In the genomic region with DNA sequence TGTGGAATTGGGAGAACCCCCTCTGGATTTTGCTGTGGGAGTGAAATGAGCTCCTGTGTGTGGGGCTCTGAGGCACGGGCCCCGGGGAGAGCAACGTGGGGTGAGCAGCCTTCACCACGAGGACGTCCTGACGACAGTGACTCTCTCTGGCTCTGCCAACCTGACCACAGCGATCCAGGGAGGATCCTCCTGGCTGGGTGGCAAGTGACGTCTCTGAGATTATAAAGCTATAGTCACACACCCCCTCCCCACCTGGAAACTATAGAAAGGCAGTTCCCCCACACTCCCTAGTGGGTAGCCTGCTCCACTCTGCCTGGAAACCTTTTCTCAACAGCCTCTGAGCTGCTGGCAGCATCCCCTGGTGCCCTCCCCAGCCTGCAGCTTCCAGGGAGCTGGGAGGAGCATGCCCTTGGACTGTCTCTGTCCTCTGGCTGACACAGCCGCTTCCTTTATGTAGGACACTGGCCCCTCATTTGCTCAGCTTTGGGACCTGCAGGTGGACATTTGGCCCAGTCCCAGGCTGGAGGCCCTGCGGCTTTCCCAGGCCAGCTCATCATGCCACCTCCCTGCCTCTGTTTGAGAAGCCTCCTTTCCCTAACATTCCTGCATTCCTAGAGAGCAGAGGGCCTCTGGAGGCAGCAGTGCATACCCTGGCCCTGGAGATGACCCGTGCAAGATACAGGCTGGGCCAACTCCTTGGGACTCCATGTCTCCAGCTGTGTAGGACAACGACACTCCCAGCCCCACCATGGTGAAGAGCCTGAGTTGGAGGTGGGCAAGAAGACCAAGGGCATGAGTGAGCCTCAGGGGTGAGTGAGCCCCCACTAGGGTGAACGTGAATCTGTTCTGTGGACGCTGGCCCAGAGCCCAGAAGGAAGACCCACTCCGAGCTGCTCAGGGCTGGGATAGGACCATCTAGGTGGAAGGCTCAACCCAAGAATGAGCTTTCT, we compare ENCODE assay signal across 22 cellular contexts.
A peak's percentile ranks its signal among the peaks of the same experiment; 100 is the strongest.
DNase-seq lines count a peak whose midpoint lies in the region; ATAC-seq and TF ChIP-seq lines count a peak whose summit lies in the region.
"Had no signal": no experiment of that assay in that cellular context is flagged by ENCODE, and none has a peak within 500 bp of the region (broad histone marks: within the 10 kb centered on the region; RNA-seq: fewer than 3 reads in every experiment).

No MANE protein-coding gene starts in this region.

- no peaks in the 10 kb centered on the region for H3K27me3 ChIP-seq in right cardiac atrium (ENCODE audit: control insufficient read depth, insufficient read depth)
- H3K27me3 ChIP-seq in osteoblast (ENCODE audit: insufficient read depth, low read length): peaks cover 25% of the 10 kb centered on the region
- H3K27me3 ChIP-seq in vagina: no peaks in the 10 kb centered on the region

- H3K4me3 ChIP-seq in right cardiac atrium (ENCODE audit: low read length) (no peak overlapping the region), osteoblast (ENCODE audit: insufficient read depth, low read length) (no peak overlapping the region), vagina (no peak overlapping the region)
- H3K4me3 ChIP-seq: PC-9 had no signal

- ATAC-seq in right cardiac atrium (no peak), Right ventricle myocardium inferior (no peak), HG02588 (IDR thresholded peaks at IDR 0.05; ENCODE audit: unreplicated experiment) (no peak)
- ATAC-seq in stimulated activated naive B cell treated with anti-CD40 and anti-IgM and Interleukin-4, amounts not matched to agents 10 μg/mL and 1 μg/mL and 100 μg/mL, for 72 hours (replicated peaks): no peak

- H3K27me3 Mint-ChIP-seq in endothelial cell (ENCODE audit: unreplicated experiment): peaks cover 5% of the 10 kb centered on the region
- H3K27me3 Mint-ChIP-seq in stimulated activated naive B cell treated with anti-CD40 and anti-IgM and Interleukin-4, amounts not matched to agents 10 μg/mL and 1 μg/mL and 100 μg/mL, for 72 hours: peaks cover 4 to 14% of the 10 kb centered on the region in 2 donors

- 73% methylated on average over 15 of the region's 15 CpGs for WGBS in right cardiac atrium

- H3K27ac ChIP-seq in right cardiac atrium (ENCODE audit: low read length) (no peak overlapping the region), osteoblast (ENCODE audit: low read depth, low read length) (no peak overlapping the region), vagina (no peak overlapping the region)
- H3K27ac ChIP-seq: PC-9 had no signal

- H3K27ac Mint-ChIP-seq in endothelial cell (ENCODE audit: unreplicated experiment): peak overlapping the region; percentile 3
- H3K27ac Mint-ChIP-seq in stimulated activated naive B cell treated with anti-CD40 and anti-IgM and Interleukin-4, amounts not matched to agents 10 μg/mL and 1 μg/mL and 100 μg/mL, for 72 hours: no peak overlapping the region
- H3K27ac Mint-ChIP-seq: B cell, HFFc6 had no signal

- no peaks in the 10 kb centered on the region for H3K36me3 Mint-ChIP-seq in endothelial cell (ENCODE audit: low read depth, unreplicated experiment)
- H3K36me3 Mint-ChIP-seq in stimulated activated naive B cell treated with anti-CD40 and anti-IgM and Interleukin-4, amounts not matched to agents 10 μg/mL and 1 μg/mL and 100 μg/mL, for 72 hours: no peaks in the 10 kb centered on the region

- TF ChIP-seq CTCF in endothelial cell (IDR thresholded peaks at IDR 0.05; ENCODE audit: unreplicated experiment): no peak
- TF ChIP-seq CTCF in osteoblast (IDR thresholded peaks at IDR 0.05; ENCODE audit: extremely low read depth, low read depth, low read length): no peak
- TF ChIP-seq CTCF in vagina (IDR thresholded peaks at IDR 0.05): no peak

- no peaks in the 10 kb centered on the region for H3K36me3 ChIP-seq in osteoblast (ENCODE audit: insufficient read depth, low read length)
- H3K36me3 ChIP-seq in vagina: no peaks in the 10 kb centered on the region

- H3K79me2 ChIP-seq in osteoblast (ENCODE audit: insufficient read depth, low read length): no peaks in the 10 kb centered on the region

- intact Hi-C loops in right cardiac atrium (cut with DNase I): no loop called here
- intact Hi-C loops in Right ventricle myocardium inferior (cut with DNase I): no loop called here
- intact Hi-C loops in vagina (cut with DNase I): no loop called here

- H2AFZ ChIP-seq in osteoblast (ENCODE audit: low read length): no peak overlapping the region
- H2AFZ ChIP-seq: PC-9 had no signal

- H3K9me3 ChIP-seq in right cardiac atrium (ENCODE audit: control insufficient read depth, low read length) (no peaks in the 10 kb centered on the region), osteoblast (ENCODE audit: low read depth, low read length) (no peaks in the 10 kb centered on the region), vagina (no peaks in the 10 kb centered on the region)

- peak in 2 of 3 donors; percentile 32 to 35 for DNase-seq in right cardiac atrium
- no peak for DNase-seq in Right ventricle myocardium inferior (ENCODE audit: missing footprints)
- DNase-seq in endothelial cell (ENCODE audit: low spot score): no peak
- peak; percentile 88 for DNase-seq in osteoblast (ENCODE audit: insufficient read length, low spot score, missing footprints)
- peak; percentile 58 for DNase-seq in vagina (ENCODE audit: extremely low spot score in 2 of 2)
- no peak for DNase-seq in stimulated activated naive B cell treated with anti-CD40 and anti-IgM and Interleukin-4, amounts not matched to agents 10 μg/mL and 1 μg/mL and 100 μg/mL, for 72 hours
- no peak for DNase-seq in activated gamma-delta T cell (lab: John Stamatoyannopoulos, UW)
- DNase-seq: EL, H7, HFFc6, KBM-7, MM.1S, NCI-H1092, NCI-H1436 treated with DMSO at 0.1 percent for 48 hours, NCI-H2029, NCI-H2227 treated with DMSO at 0.1 percent for 48 hours, NCI-H510A, PC-9, RPMI8226, SIG-M5 had no signal

- no peak overlapping the region for H3K4me3 Mint-ChIP-seq in endothelial cell (ENCODE audit: unreplicated experiment)
- no peak overlapping the region for H3K4me3 Mint-ChIP-seq in stimulated activated naive B cell treated with anti-CD40 and anti-IgM and Interleukin-4, amounts not matched to agents 10 μg/mL and 1 μg/mL and 100 μg/mL, for 72 hours
- H3K4me3 Mint-ChIP-seq: B cell, HFFc6 had no signal

- no peak for TF ChIP-seq POLR2A in vagina (IDR thresholded peaks at IDR 0.05)

- no peaks in the 10 kb centered on the region for H4K20me1 ChIP-seq in osteoblast (ENCODE audit: insufficient read depth, low read length)

- H3K4me1 ChIP-seq in right cardiac atrium (ENCODE audit: control insufficient read depth, insufficient read depth, low read length): no peaks in the 10 kb centered on the region
- H3K4me1 ChIP-seq in osteoblast (ENCODE audit: insufficient read depth, low read length): peaks cover 3% of the 10 kb centered on the region
- H3K4me1 ChIP-seq in vagina: peaks cover 5% of the 10 kb centered on the region

- H3K9me3 Mint-ChIP-seq in endothelial cell (ENCODE audit: unreplicated experiment): no peaks in the 10 kb centered on the region
- H3K9me3 Mint-ChIP-seq in stimulated activated naive B cell treated with anti-CD40 and anti-IgM and Interleukin-4, amounts not matched to agents 10 μg/mL and 1 μg/mL and 100 μg/mL, for 72 hours: no peaks in the 10 kb centered on the region
- H3K9me3 Mint-ChIP-seq: HFFc6 had no signal

- no peak overlapping the region for H3K4me2 ChIP-seq in osteoblast (ENCODE audit: insufficient read depth, low read length)
- H3K4me2 ChIP-seq: PC-9 had no signal

- H3K4me1 Mint-ChIP-seq in endothelial cell (ENCODE audit: unreplicated experiment): no peaks in the 10 kb centered on the region
- H3K4me1 Mint-ChIP-seq in stimulated activated naive B cell treated with anti-CD40 and anti-IgM and Interleukin-4, amounts not matched to agents 10 μg/mL and 1 μg/mL and 100 μg/mL, for 72 hours: no peaks in the 10 kb centered on the region
- H3K4me1 Mint-ChIP-seq: B cell had no signal

Comparison
In these comparisons a context has a peak if more than half of its experiments do, and no peak if none do; other contexts are left out.
1. DNase-seq: peak in right cardiac atrium (2 of 3), osteoblast (single experiment) and vagina (2 of 2); none in Right ventricle myocardium inferior (single experiment), endothelial cell (single experiment), stimulated activated naive B cell treated with anti-CD40 and anti-IgM and Interleukin-4, amounts not matched to agents 10 μg/mL and 1 μg/mL and 100 μg/mL, for 72 hours (single experiment) and activated gamma-delta T cell (single experiment).